In the genomic region with DNA sequence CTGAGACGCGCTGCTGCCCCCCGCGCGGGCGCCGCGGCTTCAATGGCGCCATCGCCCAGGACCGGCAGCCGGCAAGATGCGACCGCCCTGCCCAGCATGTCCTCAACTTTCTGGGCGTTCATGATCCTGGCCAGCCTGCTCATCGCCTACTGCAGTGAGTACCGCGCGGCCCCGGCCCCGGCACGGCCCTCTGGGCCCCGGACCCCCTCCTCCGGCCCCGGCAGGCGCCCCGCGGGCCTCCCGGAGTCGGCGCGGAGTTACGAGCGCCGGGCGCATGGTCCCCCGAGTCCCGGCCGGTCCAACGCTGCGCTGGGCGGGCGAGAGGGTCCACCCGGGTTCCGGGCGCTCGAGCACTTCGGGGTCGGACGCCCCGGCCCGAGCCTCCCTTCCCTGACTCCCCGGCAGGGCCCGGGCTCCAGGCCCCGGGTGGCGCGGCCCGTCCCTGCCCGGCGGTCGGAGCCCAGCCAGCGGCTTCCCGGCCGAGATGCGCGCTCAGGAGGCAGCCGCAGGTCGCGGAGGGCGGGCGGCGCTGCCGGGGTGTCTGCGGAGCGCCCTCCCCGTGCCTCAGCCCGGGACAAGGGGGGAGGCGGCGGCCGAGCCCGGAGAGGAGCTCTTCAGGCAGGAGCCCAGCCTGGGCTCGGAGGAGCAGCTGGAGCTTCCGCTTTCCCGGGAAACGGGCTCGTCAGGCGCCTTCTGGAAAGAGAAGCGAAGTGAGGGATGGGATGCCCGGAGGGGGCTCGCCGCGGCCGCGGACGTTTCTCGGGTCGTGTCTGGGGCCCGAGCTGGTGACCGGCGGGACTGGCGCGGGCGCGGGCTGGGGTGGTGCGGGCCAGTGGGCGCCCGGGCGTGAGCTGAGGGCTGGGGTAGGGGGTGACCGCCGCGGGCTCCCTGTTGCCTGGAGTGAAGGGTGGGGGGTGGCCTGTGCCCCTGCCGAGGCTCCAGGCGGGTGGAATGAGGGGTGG, we compare ENCODE assay signal across 1 cellular context.
TF ChIP-seq lines count a peak whose summit lies in the region.

No MANE protein-coding gene starts in this region.

TF ChIP-seq in HEK293, 187 proteins besides CTCF, POLR2A, EP300 and RAD21 (continued from another document):
- TF ChIP-seq, protein P1, sequence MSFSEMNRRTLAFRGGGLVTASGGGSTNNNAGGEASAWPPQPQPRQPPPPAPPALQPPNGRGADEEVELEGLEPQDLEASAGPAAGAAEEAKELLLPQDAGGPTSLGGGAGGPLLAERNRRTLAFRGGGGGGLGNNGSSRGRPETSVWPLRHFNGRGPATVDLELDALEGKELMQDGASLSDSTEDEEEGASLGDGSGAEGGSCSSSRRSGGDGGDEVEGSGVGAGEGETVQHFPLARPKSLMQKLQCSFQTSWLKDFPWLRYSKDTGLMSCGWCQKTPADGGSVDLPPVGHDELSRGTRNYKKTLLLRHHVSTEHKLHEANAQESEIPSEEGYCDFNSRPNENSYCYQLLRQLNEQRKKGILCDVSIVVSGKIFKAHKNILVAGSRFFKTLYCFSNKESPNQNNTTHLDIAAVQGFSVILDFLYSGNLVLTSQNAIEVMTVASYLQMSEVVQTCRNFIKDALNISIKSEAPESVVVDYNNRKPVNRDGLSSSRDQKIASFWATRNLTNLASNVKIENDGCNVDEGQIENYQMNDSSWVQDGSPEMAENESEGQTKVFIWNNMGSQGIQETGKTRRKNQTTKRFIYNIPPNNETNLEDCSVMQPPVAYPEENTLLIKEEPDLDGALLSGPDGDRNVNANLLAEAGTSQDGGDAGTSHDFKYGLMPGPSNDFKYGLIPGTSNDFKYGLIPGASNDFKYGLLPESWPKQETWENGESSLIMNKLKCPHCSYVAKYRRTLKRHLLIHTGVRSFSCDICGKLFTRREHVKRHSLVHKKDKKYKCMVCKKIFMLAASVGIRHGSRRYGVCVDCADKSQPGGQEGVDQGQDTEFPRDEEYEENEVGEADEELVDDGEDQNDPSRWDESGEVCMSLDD (tag by site-specific recombination; IDR thresholded peaks at IDR 0.05), result no peak
- TF ChIP-seq GFI1B (tag by site-specific recombination; IDR thresholded peaks at IDR 0.05), result no peak
- TF ChIP-seq SETDB1 (IDR thresholded peaks at IDR 0.05; ENCODE audit: insufficient read length, low read length), result no peak
- TF ChIP-seq ZNF701 (tag by site-specific recombination; IDR thresholded peaks at IDR 0.05), result no peak
- TF ChIP-seq PRDM1 (tag by site-specific recombination; IDR thresholded peaks at IDR 0.05), result no peak
- TF ChIP-seq, protein P2, sequence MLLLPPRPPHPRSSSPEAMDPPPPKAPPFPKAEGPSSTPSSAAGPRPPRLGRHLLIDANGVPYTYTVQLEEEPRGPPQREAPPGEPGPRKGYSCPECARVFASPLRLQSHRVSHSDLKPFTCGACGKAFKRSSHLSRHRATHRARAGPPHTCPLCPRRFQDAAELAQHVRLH (tag by site-specific recombination; IDR thresholded peaks at IDR 0.05), result no peak
- no peak for TF ChIP-seq ZNF18 (tag by site-specific recombination; IDR thresholded peaks at IDR 0.05)
- no peak for TF ChIP-seq ZNF629 (tag by site-specific recombination; IDR thresholded peaks at IDR 0.05)
